ENCODE assay signal across 8 cellular contexts in the genomic region with DNA sequence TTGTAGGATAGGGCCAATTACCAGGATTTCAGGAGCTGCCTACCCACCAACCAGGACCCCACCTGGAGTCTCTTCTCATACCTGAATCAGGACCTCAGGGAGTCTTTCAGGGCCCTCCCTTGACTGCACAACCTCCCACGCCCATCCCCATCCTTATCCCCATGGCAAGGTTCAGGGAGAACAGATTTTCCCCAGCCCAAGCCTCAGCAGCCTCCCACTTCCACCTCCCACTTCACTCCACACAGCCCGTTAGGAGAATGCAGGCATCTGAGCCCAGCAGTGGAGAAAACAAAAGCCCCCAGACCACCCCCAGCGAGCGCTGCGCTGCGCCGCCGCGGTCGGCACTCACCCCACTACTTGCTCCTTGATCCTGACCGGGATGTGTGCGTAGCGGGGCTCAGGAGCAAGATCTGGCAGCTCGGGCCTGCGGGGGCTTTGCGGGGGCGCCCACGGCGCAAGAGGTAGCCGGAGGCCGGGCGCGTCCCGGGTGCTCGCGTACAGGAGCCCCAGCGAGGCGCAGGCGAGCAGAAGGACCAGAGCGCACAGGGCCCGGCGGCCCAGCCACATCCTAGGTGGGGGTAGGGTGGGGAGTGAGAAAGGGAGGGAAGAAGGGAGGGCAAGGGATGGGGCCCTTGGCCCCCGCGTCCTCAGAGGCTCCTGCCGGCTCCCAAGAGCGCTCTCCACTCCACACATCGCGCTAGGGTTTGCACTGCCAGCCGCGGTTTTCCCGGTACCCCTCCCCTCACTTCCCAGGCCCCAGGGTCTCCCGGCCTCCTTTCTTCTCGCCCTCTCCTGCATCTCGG. TPM values are rescaled to one million over a fixed set of nuclear protein-coding genes. Genes with fewer than 3 reads are reported as not detected.
DNase-seq lines count a peak whose midpoint lies in the region; ATAC-seq and TF ChIP-seq lines count a peak whose summit lies in the region.

No MANE protein-coding gene starts in this region.

- H3K27me3 Mint-ChIP-seq in endodermal cell (ENCODE audit: insufficient read depth) (peaks cover 86% of the 10 kb centered on the region), neural progenitor cell (ENCODE audit: insufficient read depth, low read depth) (peaks cover 31% of the 10 kb centered on the region)

- 2 to 4% methylated on average over 12 to 44 of the region's 44 CpGs for WGBS in endodermal cell (ENCODE audit: insufficient coverage in 1 of 2, insufficient read length in 1 of 2), 2 experiments

- H3K9ac ChIP-seq in endodermal cell (ENCODE audit: extremely low read depth, low read length, poor library complexity, severe bottlenecking), result no peak overlapping the region
- H3K9ac ChIP-seq in neural progenitor cell, result no peak overlapping the region

- H3K36me3 Mint-ChIP-seq in endodermal cell (ENCODE audit: low read depth) (no peaks in the 10 kb centered on the region), neural progenitor cell (peaks cover 5% of the 10 kb centered on the region)

- no peak for TF ChIP-seq CTCF in OCI-LY7 (conservative IDR thresholded peaks at IDR 0.05; ENCODE audit: low read length)
- no peak for TF ChIP-seq CTCF in endodermal cell (conservative IDR thresholded peaks at IDR 0.05)
- TF ChIP-seq CTCF in neural progenitor cell (IDR thresholded peaks at IDR 0.05), result no peak

- no peaks in the 10 kb centered on the region for H3K9me3 Mint-ChIP-seq in endodermal cell
- peaks cover 3% of the 10 kb centered on the region for H3K9me3 Mint-ChIP-seq in neural progenitor cell

- H3K27ac ChIP-seq in OCI-LY7 (ENCODE audit: low read depth, low read length, poor library complexity, severe bottlenecking) (no peak overlapping the region), endodermal cell (ENCODE audit: low read depth, low read length) (no peak overlapping the region), neural progenitor cell (no peak overlapping the region)

- H3K4me3 ChIP-seq in OCI-LY7 (ENCODE audit: low read depth, low read length, poor library complexity, severe bottlenecking), result no peak overlapping the region
- peak overlapping the region; percentile 66 for H3K4me3 ChIP-seq in endodermal cell (ENCODE audit: low read length)
- peak overlapping the region; percentile 64 for H3K4me3 ChIP-seq in neural progenitor cell

- peaks cover 11% of the 10 kb centered on the region for H3F3A ChIP-seq in neural progenitor cell (ENCODE audit: low read depth)

- BruUV-seq in OCI-LY7 (replicated peaks; lab: Mats Ljungman, UMichigan), result no TSS peak

- H3K79me2 ChIP-seq in OCI-LY7 (ENCODE audit: insufficient read depth, low read depth, low read length) (no peaks in the 10 kb centered on the region), neural progenitor cell (ENCODE audit: low read depth) (no peaks in the 10 kb centered on the region)

- H2AFZ ChIP-seq in OCI-LY7 (ENCODE audit: low read length) (no peak overlapping the region), neural progenitor cell (replicated peaks) (peak overlapping the region; percentile 90)

- peak overlapping the region; percentile 45 for H3K4me3 Mint-ChIP-seq in endodermal cell
- H3K4me3 Mint-ChIP-seq in neural progenitor cell, result peak overlapping the region; percentile 86

- CTCF ChIA-PET in OCI-LY7 (lab: Charles Lee; ENCODE audit: unreplicated experiment), result no interaction called here

- ATAC-seq in GM18520 (IDR thresholded peaks at IDR 0.05; ENCODE audit: unreplicated experiment), result no peak

- intact Hi-C loops in OCI-LY7 (cut with micrococcal nuclease; ENCODE audit: unreplicated experiment), result loop anchor here (5.0 kb wide), 1 partner anchor 61 kb away; the partner anchor contains the start of gene OS9

- H3K4me1 ChIP-seq in OCI-LY7 (ENCODE audit: insufficient read depth, low read length, poor library complexity, severe bottlenecking) (no peaks in the 10 kb centered on the region), endodermal cell (ENCODE audit: control insufficient read depth, insufficient read depth, low read length) (no peaks in the 10 kb centered on the region), neural progenitor cell (peaks cover 10% of the 10 kb centered on the region)

- H3K4me1 Mint-ChIP-seq in endodermal cell (no peaks in the 10 kb centered on the region), neural progenitor cell (peaks cover 11% of the 10 kb centered on the region)

- H3K4me2 ChIP-seq in OCI-LY7 (ENCODE audit: low read length) (peak overlapping the region; percentile 81; the same call in 1 of the 2 replicates), neural progenitor cell (peak overlapping the region; percentile 98)

- POLR2A ChIA-PET in OCI-LY7 (lab: Charles Lee), result interaction anchor here (1.3 kb wide), 1 partner anchor 110 kb away, joined by 3 read pairs; no protein-coding TSS in a partner anchor

- no peak overlapping the region for H3K27ac Mint-ChIP-seq in endodermal cell
- H3K27ac Mint-ChIP-seq in neural progenitor cell, result no peak overlapping the region

- H4K20me1 ChIP-seq in OCI-LY7 (ENCODE audit: insufficient read depth, low read length) (no peaks in the 10 kb centered on the region), neural progenitor cell (ENCODE audit: low read depth) (peaks cover 25% of the 10 kb centered on the region)

- no peaks in the 10 kb centered on the region for H3K9me2 ChIP-seq in OCI-LY7 (ENCODE audit: insufficient read depth, low read length)

- H3K27me3 ChIP-seq in endodermal cell (ENCODE audit: control insufficient read depth, insufficient read depth, low read length, poor library complexity, severe bottlenecking), result peaks cover 87% of the 10 kb centered on the region
- H3K27me3 ChIP-seq in neural progenitor cell, result peaks cover 99% of the 10 kb centered on the region

- H3K36me3 ChIP-seq in OCI-LY7 (ENCODE audit: insufficient read depth, low read length) (no peaks in the 10 kb centered on the region), endodermal cell (ENCODE audit: control insufficient read depth, insufficient read depth, low read length) (no peaks in the 10 kb centered on the region), neural progenitor cell (no peaks in the 10 kb centered on the region)

- no peaks in the 10 kb centered on the region for H3K9me3 ChIP-seq in OCI-LY7 (ENCODE audit: low read length)
- no peaks in the 10 kb centered on the region for H3K9me3 ChIP-seq in endodermal cell (ENCODE audit: control insufficient read depth, low read length)
- no peaks in the 10 kb centered on the region for H3K9me3 ChIP-seq in neural progenitor cell (ENCODE audit: low read depth)

- DNase-seq in EL (peak; percentile 27), OCI-LY7 (ENCODE audit: low spot score) (no peak), endodermal cell (no peak), neural progenitor cell (ENCODE audit: low spot score) (peak; percentile 45), NCI-H187 treated with DMSO at 0.1 percent for 48 hours (lab: John Stamatoyannopoulos, UW) (no peak), DMS114 treated with DMSO at 0.1 percent for 48 hours (lab: John Stamatoyannopoulos, UW; ENCODE audit: unreplicated experiment) (no peak), COLO668 (lab: John Stamatoyannopoulos, UW; ENCODE audit: unreplicated experiment) (no peak)

RNA-seq across cellular contexts. Expression of gene B4GALNT1, which starts 1.2 kb away (rescaled TPM):
- 1.1 and 1.2 TPM in 2 replicates for total RNA-seq in OCI-LY7 (2014; rRNA removed; shearing (Covaris generic))
- total RNA-seq in OCI-LY7 (2022) (3.1 and 3.8 TPM in 2 replicates), endodermal cell (under 1 TPM; 0.49 to 0.66 TPM), neural progenitor cell (ENCODE audit: low replicate concordance) (0.28 and 1.1 TPM in 2 replicates)
- 5.2 TPM for polyA plus RNA-seq in endodermal cell (2013, experiment 1 of 2)
- polyA plus RNA-seq in endodermal cell (2013, experiment 2 of 2), result 5.2 TPM

RNA-seq across cellular contexts. Expression of gene ARHGEF25, which starts 20.5 kb away (rescaled TPM):
- total RNA-seq in OCI-LY7 (2014; rRNA removed; shearing (Covaris generic)), result not detected in 2 replicates
- not detected in 2 replicates for total RNA-seq in OCI-LY7 (2022)
- total RNA-seq in endodermal cell, result 10 to 100 TPM; 12.7 to 20.1 TPM
- 45.1 TPM for polyA plus RNA-seq in endodermal cell (2013, experiment 1 of 2)
- polyA plus RNA-seq in endodermal cell (2013, experiment 2 of 2), result 39.1 TPM
- 17.3 and 27.3 TPM in 2 replicates for total RNA-seq in neural progenitor cell (ENCODE audit: low replicate concordance)

RNA-seq across cellular contexts. Expression of gene DTX3, which starts 27.1 kb away (rescaled TPM):
- total RNA-seq in OCI-LY7 (2014; rRNA removed; shearing (Covaris generic)), result not detected in 2 replicates
- total RNA-seq in OCI-LY7 (2022) (0.11 TPM in 1 of 2 replicates, not detected in the other), endodermal cell (10 to 100 TPM; 59.6 to 62.6 TPM), neural progenitor cell (ENCODE audit: low replicate concordance) (56.4 and 67.9 TPM in 2 replicates)
- 103 TPM for polyA plus RNA-seq in endodermal cell (2013, experiment 1 of 2)
- 88.7 TPM for polyA plus RNA-seq in endodermal cell (2013, experiment 2 of 2)

RNA-seq across cellular contexts. Expression of gene PIP4K2C, which starts 40.8 kb away (rescaled TPM):
- total RNA-seq in OCI-LY7 (2014; rRNA removed; shearing (Covaris generic)), result 9.0 and 14.5 TPM in 2 replicates
- total RNA-seq in OCI-LY7 (2022), result 14.8 and 15.9 TPM in 2 replicates
- 10 to 100 TPM; 40.9 to 45.5 TPM for total RNA-seq in endodermal cell
- 20.1 TPM for polyA plus RNA-seq in endodermal cell (2013, experiment 1 of 2)
- polyA plus RNA-seq in endodermal cell (2013, experiment 2 of 2), result 19.4 TPM
- total RNA-seq in neural progenitor cell (ENCODE audit: low replicate concordance), result 15.5 and 23.4 TPM in 2 replicates

Comparison
In these comparisons a context has a peak if more than half of its experiments do, and no peak if none do; other contexts are left out.
1. DNase-seq: peak in EL (single experiment) and neural progenitor cell (single experiment); none in OCI-LY7 (single experiment), endodermal cell (single experiment), NCI-H187 treated with DMSO at 0.1 percent for 48 hours (single experiment), DMS114 treated with DMSO at 0.1 percent for 48 hours (single experiment) and COLO668 (single experiment).
2. RNA of gene ARHGEF25, which starts 20.5 kb away (total RNA-seq): 12.7 to 20.1 TPM in endodermal cell and 17.3 to 27.3 TPM in neural progenitor cell; not detected in OCI-LY7; every median in the first group is over 4 times any median in the second.
3. RNA of gene DTX3, which starts 27.1 kb away (total RNA-seq): 59.6 to 62.6 TPM in endodermal cell and 56.4 to 67.9 TPM in neural progenitor cell; 0.11 TPM in OCI-LY7; every median in the first group is over 10 times any median in the second.